ENCODE assay signal across 20 cellular contexts in genomic region chr4:46445689-46446339, GRCh38. TPM values are rescaled to one million over a fixed set of nuclear protein-coding genes. Genes with fewer than 3 reads are reported as not detected.
"Had no signal": no experiment of that assay in that cellular context is flagged by ENCODE, and none has a peak within 500 bp of the region (broad histone marks: within the 10 kb centered on the region; RNA-seq: fewer than 3 reads in every experiment).

No MANE protein-coding gene starts in this region.

- H3K27me3 ChIP-seq: left lung, ovary, stomach, testis, upper lobe of right lung had no signal

- H3K36me3 ChIP-seq: left lung, ovary, stomach, upper lobe of right lung had no signal

- DNase-seq: activated CD4-positive, alpha-beta T cell treated with anti-CD3 and anti-CD28 coated beads, Interleukin-2, amount 50 U/mL, for 1 hour; activated CD8-positive, alpha-beta memory T cell treated with anti-CD3 and anti-CD28 coated beads for 24 hours; aorta; endodermal cell; erythroblast; hippocampal formation; kidney; left lung; mucosa of descending colon; naive thymus-derived CD4-positive, alpha-beta T cell; ovary; stimulated activated CD4-positive, alpha-beta T cell treated with anti-CD3 and anti-CD28 coated beads, Interleukin-12 subunit alpha, Interleukin-12 subunit beta, amount 100 ng/mL, for 4 hours; stimulated activated CD4-positive, alpha-beta T cell treated with anti-CD3 and anti-CD28 coated beads, Interleukin-2, amount 100 ng/mL, for 24 hours; stomach; T-helper 9 cell; testis; upper lobe of right lung had no signal

- H3K9me3 ChIP-seq: mucosa of descending colon, ovary, stomach, testis, upper lobe of right lung had no signal

- H3K4me1 ChIP-seq: left lung, stomach, testis, upper lobe of right lung had no signal

- ATAC-seq: activated CD4-positive, CD25-positive, alpha-beta regulatory T cell treated with anti-CD3 and anti-CD28 coated beads, Interleukin-2, amount 50 U/mL, for 24 hours; left lung; mucosa of descending colon; naive thymus-derived CD4-positive, alpha-beta T cell; upper lobe of right lung had no signal

- H3K27ac ChIP-seq: left lung, ovary, stomach, testis, upper lobe of right lung had no signal

- H3K4me3 ChIP-seq: left lung, mucosa of descending colon, ovary, stomach, testis, upper lobe of right lung had no signal

RNA-seq across cellular contexts. Expression of gene GABRA2, which starts 55.9 kb away (rescaled TPM):
- total RNA-seq: chondrocyte; dermis microvascular lymphatic vessel endothelial cell; naive thymus-derived CD4-positive, alpha-beta T cell; upper lobe of right lung had no signal
- polyA plus RNA-seq: naive thymus-derived CD4-positive, alpha-beta T cell had no signal
